In the genomic region with DNA sequence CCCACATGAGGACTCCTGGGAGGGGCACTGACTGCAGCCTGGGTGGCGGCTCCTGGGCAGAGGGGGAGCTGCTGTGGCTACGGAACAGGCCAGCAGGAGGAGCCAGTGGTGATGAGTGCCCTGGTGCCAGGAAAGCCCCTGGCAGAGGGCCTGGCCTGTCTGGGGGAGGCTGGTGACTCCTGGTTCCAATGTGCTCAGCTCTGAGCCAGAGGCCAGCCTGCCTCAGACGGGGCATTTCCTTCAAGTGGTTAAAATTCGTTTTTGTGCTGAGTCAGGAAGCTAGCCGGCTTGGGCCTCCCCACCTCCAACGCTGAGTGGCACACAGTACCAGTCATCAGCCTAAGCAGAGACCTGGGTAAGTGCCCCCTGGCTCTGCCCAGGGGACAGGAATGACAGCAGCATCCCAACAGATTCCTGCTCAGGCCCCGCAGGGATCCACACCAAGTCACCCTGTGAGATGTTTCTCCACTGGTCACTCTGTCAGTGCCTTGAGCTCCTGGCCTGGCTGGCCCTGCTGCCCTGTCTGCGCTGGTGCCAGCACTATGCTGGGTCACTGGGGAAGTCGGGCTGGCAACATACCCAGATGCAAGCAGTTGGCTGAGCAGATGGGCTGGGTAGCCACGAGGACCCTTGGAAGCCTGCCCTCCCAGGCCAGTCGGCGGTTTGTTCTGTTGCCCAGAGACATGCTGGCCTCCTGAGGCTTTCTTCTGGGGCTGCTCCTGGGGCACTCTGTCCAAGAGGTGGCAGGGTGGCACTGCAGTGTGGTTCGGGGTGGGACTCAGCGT, we compare ENCODE assay signal across 8 cellular contexts. TPM values are rescaled to one million over a fixed set of nuclear protein-coding genes. Genes with fewer than 3 reads are reported as not detected.
A peak's percentile ranks its signal among the peaks of the same experiment; 100 is the strongest.
DNase-seq lines count a peak whose midpoint lies in the region; ATAC-seq lines count a peak whose summit lies in the region.

No MANE protein-coding gene starts in this region.

- peaks cover under 1 to 36% (median 5%) of the 10 kb centered on the region in 4 donors for H3K4me1 Mint-ChIP-seq in naive thymus-derived CD8-positive, alpha-beta T cell

- no peaks in the 10 kb centered on the region for H3K36me3 Mint-ChIP-seq in naive thymus-derived CD8-positive, alpha-beta T cell

- peak overlapping the region in 3 of 10 donors; percentile 24 to 73 (median 60) for H3K27ac Mint-ChIP-seq in naive thymus-derived CD8-positive, alpha-beta T cell

- no peaks in the 10 kb centered on the region for H3K9me3 Mint-ChIP-seq in naive thymus-derived CD8-positive, alpha-beta T cell

- DNase-seq in GM03348 (ENCODE audit: low spot score) (peak; percentile 83), HK-2 (ENCODE audit: unreplicated experiment) (peak; percentile 88), NCI-H1930 (lab: John Stamatoyannopoulos, UW) (no peak)
- peak; percentile 46 to 64 for DNase-seq in activated CD4-positive, alpha-beta T cell treated with anti-CD3 and anti-CD28 coated beads, Interleukin-2, amount 50 U/mL, for 48 hours
- peak in 9 of 10 donors; percentile 14 to 68 (median 28) for DNase-seq in naive thymus-derived CD8-positive, alpha-beta T cell

- no peak overlapping the region for H3K4me3 Mint-ChIP-seq in naive thymus-derived CD8-positive, alpha-beta T cell

- no peak overlapping the region for H3K4me3 ChIP-seq in esophagus (ENCODE audit: low read depth in 1 of 2, low read length in 2 of 2)

- peaks cover 0 to 23% of the 10 kb centered on the region in 2 donors for H3K4me1 ChIP-seq in esophagus (ENCODE audit: control insufficient read depth in 2 of 2, insufficient read depth in 2 of 2, low read length in 1 of 2)

- H3K9me3 ChIP-seq in esophagus (ENCODE audit: control insufficient read depth in 2 of 2, insufficient read depth in 1 of 2, low read depth in 1 of 2, low read length in 1 of 2) = no peaks in the 10 kb centered on the region

- ATAC-seq in naive thymus-derived CD8-positive, alpha-beta T cell = peak; percentile 90 to 93
- ATAC-seq in GM19351 (IDR thresholded peaks at IDR 0.05; ENCODE audit: unreplicated experiment) (no peak), GM18873 (IDR thresholded peaks at IDR 0.05; ENCODE audit: low FRiP score, unreplicated experiment) (no peak)

- H3K27me3 ChIP-seq in esophagus (ENCODE audit: control insufficient read depth in 1 of 2, insufficient read depth in 2 of 2, low read length in 2 of 2) = no peaks in the 10 kb centered on the region

- peak overlapping the region; percentile 47 to 65 for H3K27ac ChIP-seq in esophagus (ENCODE audit: low read depth in 2 of 2, low read length in 1 of 2)

- 35 to 39% methylated on average over 14 of the region's 14 CpGs for WGBS in esophagus, 2 donors

- POLR2A ChIA-PET in naive thymus-derived CD8-positive, alpha-beta T cell (lab: Charles Lee) = interaction anchor here (0.7 kb wide), 1 partner anchor 21 kb away, joined by 6 read pairs; no protein-coding TSS in a partner anchor

- H3K27me3 Mint-ChIP-seq in naive thymus-derived CD8-positive, alpha-beta T cell = no peaks in the 10 kb centered on the region

- no peaks in the 10 kb centered on the region for H3K36me3 ChIP-seq in esophagus (ENCODE audit: control insufficient read depth in 2 of 2, insufficient read depth in 2 of 2, low read length in 1 of 2)

RNA-seq across cellular contexts. Expression of gene KLF11, which starts 7.1 kb away (rescaled TPM):
- polyA plus RNA-seq in esophagus = 1 to 10 TPM; 1.7 to 4.3 TPM
- total RNA-seq in naive thymus-derived CD8-positive, alpha-beta T cell = 10 to 100 TPM in 1 of 2 experiments, 1 to 10 TPM in 1; 6.5 to 10.8 TPM
- polyA plus RNA-seq in naive thymus-derived CD8-positive, alpha-beta T cell = 1 to 10 TPM; 1.3 to 4.3 (median 2.1) TPM

RNA-seq across cellular contexts. Expression of gene CYS1, which starts 43.9 kb away (rescaled TPM):
- polyA plus RNA-seq in esophagus = under 1 TPM; 0.29 to 0.94 TPM
- not detected for total RNA-seq in naive thymus-derived CD8-positive, alpha-beta T cell
- not detected for polyA plus RNA-seq in naive thymus-derived CD8-positive, alpha-beta T cell

Comparison
In these comparisons a context has a peak if more than half of its experiments do, and no peak if none do; other contexts are left out.
1. DNase-seq: peak in GM03348 (single experiment), HK-2 (single experiment), activated CD4-positive, alpha-beta T cell treated with anti-CD3 and anti-CD28 coated beads, Interleukin-2, amount 50 U/mL, for 48 hours (2 of 2) and naive thymus-derived CD8-positive, alpha-beta T cell (9 of 10); none in NCI-H1930 (0 of 2).
2. ATAC-seq: peak in naive thymus-derived CD8-positive, alpha-beta T cell (2 of 2); none in GM19351 (single experiment) and GM18873 (single experiment).